10 cellular contexts compared by ENCODE assay signal in the genomic region with DNA sequence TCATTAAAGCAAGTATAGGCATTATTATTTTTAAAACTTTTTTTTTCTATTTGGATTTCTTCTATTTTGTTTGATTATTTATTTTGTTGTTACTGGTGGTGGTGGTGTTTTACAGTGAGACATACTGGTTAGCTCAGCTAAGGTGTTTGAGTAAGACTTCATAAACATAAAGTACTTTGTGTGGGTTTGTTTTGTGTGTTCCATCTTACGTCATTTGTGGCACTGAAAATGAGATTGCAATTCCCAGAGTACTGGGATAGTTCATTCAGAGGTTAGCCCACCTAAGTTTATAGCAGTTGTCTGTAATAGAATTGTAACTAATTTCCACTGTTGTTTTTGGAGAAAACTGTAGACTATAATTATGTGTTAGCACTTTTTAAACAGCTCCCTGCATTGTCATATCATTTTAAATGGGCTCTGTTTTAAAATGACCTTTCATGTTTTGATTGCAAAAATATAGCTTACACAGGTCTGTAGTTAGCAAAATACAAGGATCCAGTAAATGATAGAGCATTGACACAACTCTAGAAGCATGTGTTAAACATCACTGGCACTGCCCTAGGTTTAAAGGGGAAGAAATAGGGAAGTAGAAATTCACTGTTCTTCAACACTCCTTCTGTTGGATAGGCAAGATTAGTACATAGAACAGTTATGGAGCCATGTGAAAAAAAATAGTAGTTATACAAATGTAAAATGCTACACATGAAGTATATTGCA.
DNase-seq lines count a peak whose midpoint lies in the region; ATAC-seq and TF ChIP-seq lines count a peak whose summit lies in the region.
"Had no signal": no experiment of that assay in that cellular context is flagged by ENCODE, and none has a peak within 500 bp of the region (broad histone marks: within the 10 kb centered on the region; RNA-seq: fewer than 3 reads in every experiment).

No MANE protein-coding gene starts in this region.

- H3K4me3 ChIP-seq in choroid plexus epithelial cell (ENCODE audit: low read depth, low read length) (no peak overlapping the region), lung (no peak overlapping the region), upper lobe of right lung (no peak overlapping the region)

- intact Hi-C loops in upper lobe of right lung (cut with DNase I): no loop called here

- 49 to 52% methylated on average over 1 of the region's 1 CpG for WGBS in lung, 2 donors

- peak overlapping the region in 1 of 2 donors; percentile 80 for H3K27ac ChIP-seq in lung (ENCODE audit: low read depth in 1 of 2, low read length in 1 of 2)
- no peak overlapping the region for H3K27ac ChIP-seq in upper lobe of right lung

- no peaks in the 10 kb centered on the region for H3K27me3 ChIP-seq in lung (ENCODE audit: control insufficient read depth, insufficient read depth)
- no peaks in the 10 kb centered on the region for H3K27me3 ChIP-seq in upper lobe of right lung

- DNase-seq in NOMO-1 treated with dmso at 0.1 percent for 144 hours (lab: John Stamatoyannopoulos, UW; ENCODE audit: unreplicated experiment): peak; percentile 8
- DNase-seq in choroid plexus epithelial cell (ENCODE audit: low read depth): peak; percentile 57
- DNase-seq in lung (ENCODE audit: low spot score): no peak
- no peak for DNase-seq in upper lobe of right lung
- no peak for DNase-seq in mucosa of gallbladder (ENCODE audit: low spot score)
- no peak for DNase-seq in activated naive CD4-positive, alpha-beta T cell treated with Interleukin-2 at 50 U/mL for 16 hours
- no peak for DNase-seq in NCI-H2171 (lab: John Stamatoyannopoulos, UW)
- DNase-seq: kidney glomerular epithelial cell; stimulated activated CD4-positive, alpha-beta T cell treated with anti-CD3 and anti-CD28 coated beads, Interleukin-2, amount 100 ng/mL, for 24 hours had no signal

- no peaks in the 10 kb centered on the region for H3K36me3 ChIP-seq in lung (ENCODE audit: control insufficient read depth in 2 of 2, insufficient read depth in 2 of 2, low read length in 2 of 2)
- no peaks in the 10 kb centered on the region for H3K36me3 ChIP-seq in upper lobe of right lung

- peaks cover 5 to 31% of the 10 kb centered on the region in 2 donors for H3K4me1 ChIP-seq in lung (ENCODE audit: control insufficient read depth in 2 of 2, insufficient read depth in 2 of 2, low read length in 2 of 2)
- H3K4me1 ChIP-seq in upper lobe of right lung: peaks cover 32% of the 10 kb centered on the region

- H3K9me3 ChIP-seq in lung (ENCODE audit: control insufficient read depth in 2 of 2, insufficient read depth in 1 of 2, low read length in 1 of 2) (no peaks in the 10 kb centered on the region), upper lobe of right lung (no peaks in the 10 kb centered on the region)

- ATAC-seq in lung (ENCODE audit: insufficient read depth, low FRiP score) (peak; percentile 4), upper lobe of right lung (peak; percentile 66)
- ATAC-seq: Panc1 had no signal

- no peak for TF ChIP-seq CTCF in choroid plexus epithelial cell (conservative IDR thresholded peaks at IDR 0.05; ENCODE audit: low read depth, low read length)
- no peak for TF ChIP-seq CTCF in lung (IDR thresholded peaks at IDR 0.05; ENCODE audit: control extremely low read depth, extremely low read depth)
- TF ChIP-seq CTCF in upper lobe of right lung (IDR thresholded peaks at IDR 0.05): no peak

Comparison
In these comparisons a context has a peak if more than half of its experiments do, and no peak if none do; other contexts are left out.
1. DNase-seq: peak in NOMO-1 treated with dmso at 0.1 percent for 144 hours (single experiment) and choroid plexus epithelial cell (single experiment); none in lung (single experiment), upper lobe of right lung (single experiment), mucosa of gallbladder (single experiment), activated naive CD4-positive, alpha-beta T cell treated with Interleukin-2 at 50 U/mL for 16 hours (single experiment) and NCI-H2171 (single experiment).